In genomic region chr10:29951441-29951931, GRCh38 we compare ENCODE assay signal across 17 cellular contexts.
DNase-seq lines count a peak whose midpoint lies in the region; TF ChIP-seq lines count a peak whose summit lies in the region.
"Had no signal": no experiment of that assay in that cellular context is flagged by ENCODE, and none has a peak within 500 bp of the region (broad histone marks: within the 10 kb centered on the region; RNA-seq: fewer than 3 reads in every experiment).

No MANE protein-coding gene starts in this region.

- H3K9me3 Mint-ChIP-seq in progenitor cell of endocrine pancreas (ENCODE audit: low read depth): peaks cover 3% of the 10 kb centered on the region

- no peaks in the 10 kb centered on the region for H3K9me3 ChIP-seq in PC-9 (ENCODE audit: insufficient read depth, low read depth)
- no peaks in the 10 kb centered on the region for H3K9me3 ChIP-seq in breast epithelium
- no peaks in the 10 kb centered on the region for H3K9me3 ChIP-seq in suprapubic skin
- no peaks in the 10 kb centered on the region for H3K9me3 ChIP-seq in BE2C
- H3K9me3 ChIP-seq: stomach had no signal

- H3K4me1 ChIP-seq in PC-9 (replicated peaks; ENCODE audit: insufficient read depth) (peaks cover 62% of the 10 kb centered on the region), breast epithelium (peaks cover 9 to 17% of the 10 kb centered on the region in 2 donors), suprapubic skin (peaks cover 55% of the 10 kb centered on the region), BE2C (no peaks in the 10 kb centered on the region)

- CTCF ChIA-PET in PC-9 (lab: Charles Lee): no interaction called here

- H3K4me3 ChIP-seq in PC-9 (no peak overlapping the region), breast epithelium (no peak overlapping the region), fibroblast of the aortic adventitia (ENCODE audit: low read depth, low read length) (no peak overlapping the region), suprapubic skin (no peak overlapping the region), BE2C (ENCODE audit: low read depth, low read length) (no peak overlapping the region)
- H3K4me3 ChIP-seq: SK-N-MC, stomach had no signal

- peaks cover 15% of the 10 kb centered on the region for H3K4me1 Mint-ChIP-seq in progenitor cell of endocrine pancreas (ENCODE audit: low read depth)

- peaks cover 43% of the 10 kb centered on the region for H3F3A ChIP-seq in PC-9 (ENCODE audit: insufficient read depth, low read depth)

- no peak overlapping the region for H3K4me3 Mint-ChIP-seq in progenitor cell of endocrine pancreas (ENCODE audit: low read depth)
- H3K4me3 Mint-ChIP-seq: activated CD4-positive, alpha-beta memory T cell treated with anti-CD3 and anti-CD28 coated beads for 36 hours had no signal

- no TSS peak for BruUV-seq in PC-9 (replicated peaks; lab: Mats Ljungman, UMichigan)

- intact Hi-C loops in PC-9 (cut with micrococcal nuclease; ENCODE audit: unreplicated experiment) (no loop called here), breast epithelium (cut with DNase I; ENCODE audit: low total_unique reads) (no loop called here)

- no peaks in the 10 kb centered on the region for H3K79me2 ChIP-seq in PC-9 (ENCODE audit: low read depth)

- no peaks in the 10 kb centered on the region for H3K36me3 Mint-ChIP-seq in progenitor cell of endocrine pancreas (ENCODE audit: insufficient read depth)
- H3K36me3 Mint-ChIP-seq: activated CD4-positive, alpha-beta memory T cell treated with anti-CD3 and anti-CD28 coated beads for 36 hours had no signal

- H3K27ac ChIP-seq in PC-9 (0 out of 2 replicates have a peak overlapping the region, but pooled peaks have one; percentile 91), breast epithelium (peak overlapping the region; percentile 51 to 68), suprapubic skin (peak overlapping the region; percentile 13)
- H3K27ac ChIP-seq: C4-2B, SK-N-MC had no signal

- DNase-seq in PC-9 (no peak), breast epithelium (ENCODE audit: low spot score in 2 of 2) (peak in 1 of 2 donors; percentile 77), fibroblast of the aortic adventitia (ENCODE audit: low read depth) (peak; percentile 56), suprapubic skin (ENCODE audit: low spot score in 2 of 2) (no peak), foreskin melanocyte (no peak), BE2C (no peak), progenitor cell of endocrine pancreas (ENCODE audit: low spot score, unreplicated experiment) (no peak), cortex of kidney (lab: John Stamatoyannopoulos, UW) (no peak)
- DNase-seq: activated CD4-positive, alpha-beta memory T cell treated with anti-CD3 and anti-CD28 coated beads for 36 hours; DND-41; midbrain; NCI-H1105; occipital lobe; stimulated activated CD4-positive, alpha-beta T cell treated with anti-CD3 and anti-CD28 coated beads, Interleukin-12 subunit alpha, Interleukin-12 subunit beta, amount 100 ng/mL, for 4 hours; stomach had no signal

- H3K36me3 ChIP-seq in PC-9 (ENCODE audit: low read depth): no peaks in the 10 kb centered on the region
- H3K36me3 ChIP-seq in breast epithelium: no peaks in the 10 kb centered on the region
- no peaks in the 10 kb centered on the region for H3K36me3 ChIP-seq in suprapubic skin
- no peaks in the 10 kb centered on the region for H3K36me3 ChIP-seq in BE2C
- H3K36me3 ChIP-seq: stomach had no signal

- no peak for TF ChIP-seq CTCF in PC-9 (conservative IDR thresholded peaks at IDR 0.05)
- TF ChIP-seq CTCF in breast epithelium (IDR thresholded peaks at IDR 0.05): no peak
- TF ChIP-seq CTCF in fibroblast of the aortic adventitia (IDR thresholded peaks at IDR 0.05; ENCODE audit: insufficient read depth, low read length): no peak
- no peak for TF ChIP-seq CTCF in suprapubic skin (IDR thresholded peaks at IDR 0.05)
- TF ChIP-seq CTCF in BE2C (IDR thresholded peaks at IDR 0.05; ENCODE audit: low read depth, low read length): no peak
- TF ChIP-seq CTCF in progenitor cell of endocrine pancreas (IDR thresholded peaks at IDR 0.05; ENCODE audit: unreplicated experiment): no peak

- POLR2A ChIA-PET in PC-9 (lab: Charles Lee; ENCODE audit: unreplicated experiment): no interaction called here

- no peaks in the 10 kb centered on the region for H3K27me3 ChIP-seq in PC-9 (ENCODE audit: insufficient read depth, low read depth)
- no peaks in the 10 kb centered on the region for H3K27me3 ChIP-seq in breast epithelium
- H3K27me3 ChIP-seq in suprapubic skin: no peaks in the 10 kb centered on the region
- no peaks in the 10 kb centered on the region for H3K27me3 ChIP-seq in BE2C
- H3K27me3 ChIP-seq: stomach had no signal

- TF ChIP-seq EP300 in suprapubic skin (IDR thresholded peaks at IDR 0.05): no peak

- H3K27ac Mint-ChIP-seq in progenitor cell of endocrine pancreas: no peak overlapping the region
- H3K27ac Mint-ChIP-seq: activated CD4-positive, alpha-beta memory T cell treated with anti-CD3 and anti-CD28 coated beads for 36 hours had no signal

- H4K20me1 ChIP-seq in PC-9 (ENCODE audit: insufficient read depth): no peaks in the 10 kb centered on the region

- H2AFZ ChIP-seq in PC-9: no peak overlapping the region

- TF ChIP-seq POLR2A in breast epithelium (IDR thresholded peaks at IDR 0.05) (no peak), suprapubic skin (IDR thresholded peaks at IDR 0.05) (no peak)

- WGBS in suprapubic skin: 55% methylated on average over 11 of the region's 11 CpGs

- peaks cover 2% of the 10 kb centered on the region for H3K27me3 Mint-ChIP-seq in progenitor cell of endocrine pancreas
- H3K27me3 Mint-ChIP-seq: activated CD4-positive, alpha-beta memory T cell treated with anti-CD3 and anti-CD28 coated beads for 36 hours had no signal

- no peaks in the 10 kb centered on the region for H3K9me2 ChIP-seq in PC-9 (ENCODE audit: insufficient read depth)

- no peak overlapping the region for H3K4me2 ChIP-seq in PC-9

Comparison
In these comparisons a context has a peak if more than half of its experiments do, and no peak if none do; other contexts are left out.
1. H3K27ac ChIP-seq: peak in every context shown above with its lines; median percentile 91 in PC-9; 60 in breast epithelium; 13 in suprapubic skin.